In the genomic region with DNA sequence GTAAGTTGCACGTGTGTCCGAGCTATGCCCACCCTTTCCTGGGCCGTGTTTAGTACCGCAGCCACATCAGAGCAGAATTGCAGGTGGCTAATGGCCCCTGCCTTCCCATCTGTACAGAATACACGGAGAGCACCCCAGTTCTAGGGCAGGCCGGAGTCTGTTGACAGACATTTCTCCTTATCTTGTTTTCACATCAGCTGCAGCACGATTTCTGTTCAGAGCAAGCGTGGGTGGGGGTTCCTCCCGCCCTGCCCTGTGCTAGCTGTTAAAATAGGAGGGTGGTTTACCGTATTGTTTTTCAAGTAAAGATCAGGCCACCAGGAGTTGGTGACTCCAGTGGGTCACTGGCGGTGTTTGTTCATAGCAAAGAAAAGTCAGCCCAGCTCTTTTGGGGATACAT, we compare ENCODE assay signal across 10 cellular contexts. TPM values are rescaled to one million over a fixed set of nuclear protein-coding genes. Genes with fewer than 3 reads are reported as not detected.
DNase-seq lines count a peak whose midpoint lies in the region; ATAC-seq, FAIRE-seq and TF ChIP-seq lines count a peak whose summit lies in the region.
"Had no signal": no experiment of that assay in that cellular context is flagged by ENCODE, and none has a peak within 500 bp of the region (broad histone marks: within the 10 kb centered on the region; RNA-seq: fewer than 3 reads in every experiment).

No MANE protein-coding gene starts in this region.

- ATAC-seq in HG03469 (IDR thresholded peaks at IDR 0.05; ENCODE audit: unreplicated experiment) = peak; percentile 35
- no peak for ATAC-seq in sciatic nerve

- H3K4me3 ChIP-seq in small intestine (ENCODE audit: low read depth in 1 of 2, low read length in 2 of 2) = no peak overlapping the region
- no peak overlapping the region for H3K4me3 ChIP-seq in testis

- intact Hi-C loops in head of caudate nucleus (cut with DNase I) = no loop called here
- intact Hi-C loops in sciatic nerve (cut with DNase I) = no loop called here
- intact Hi-C loops in testis (cut with DNase I; ENCODE audit: low total_unique reads) = no loop called here

- peak; percentile 76 for DNase-seq in GM10266 (ENCODE audit: extremely low spot score)
- peak; percentile 30 to 55 for DNase-seq in activated CD8-positive, alpha-beta memory T cell treated with anti-CD3 and anti-CD28 coated beads for 4 hours (ENCODE audit: low read depth in 2 of 2)
- DNase-seq in small intestine = peak; percentile 34
- no peak for DNase-seq in head of caudate nucleus
- DNase-seq in sciatic nerve (ENCODE audit: low spot score) = no peak
- DNase-seq in testis = no peak
- no peak for DNase-seq in NCI-H774 (lab: John Stamatoyannopoulos, UW)

- 45 to 58% (median 56%) methylated on average over 11 of the region's 11 CpGs for WGBS in small intestine, 3 donors
- 79 to 87% methylated on average over 11 of the region's 11 CpGs for WGBS in testis, 2 donors

- H3K4me1 ChIP-seq in small intestine (ENCODE audit: control insufficient read depth in 2 of 2, insufficient read depth in 1 of 2, low read depth in 1 of 2, low read length in 1 of 2) = no peaks in the 10 kb centered on the region
- H3K4me1 ChIP-seq in testis = no peaks in the 10 kb centered on the region

- peak overlapping the region in 1 of 2 donors; percentile 84 for H3K27ac ChIP-seq in small intestine (ENCODE audit: low read depth in 1 of 2, low read length in 1 of 2)
- no peak overlapping the region for H3K27ac ChIP-seq in testis

- FAIRE-seq in small intestine (lab: Jason Lieb, UNC) = no peak
- FAIRE-seq: G401.6, islet of Langerhans had no signal

- TF ChIP-seq CTCF in GM10266 (IDR thresholded peaks at IDR 0.05; ENCODE audit: control insufficient read depth, insufficient read depth, low read depth, missing control alignments) (no peak), testis (IDR thresholded peaks at IDR 0.05) (no peak)

- no peaks in the 10 kb centered on the region for H3K36me3 ChIP-seq in small intestine (ENCODE audit: control insufficient read depth in 2 of 2, insufficient read depth in 2 of 2, low read length in 2 of 2)
- no peaks in the 10 kb centered on the region for H3K36me3 ChIP-seq in testis (ENCODE audit: low read depth, missing control alignments)

- TF ChIP-seq POLR2A in testis (IDR thresholded peaks at IDR 0.05) = no peak

- no peaks in the 10 kb centered on the region for H3K9me3 ChIP-seq in small intestine (ENCODE audit: control insufficient read depth, low read depth)
- no peaks in the 10 kb centered on the region for H3K9me3 ChIP-seq in testis

- no peaks in the 10 kb centered on the region for H3K27me3 ChIP-seq in small intestine (ENCODE audit: control insufficient read depth in 2 of 2, insufficient read depth in 2 of 2, low read length in 2 of 2)
- H3K27me3 ChIP-seq in testis = no peaks in the 10 kb centered on the region

RNA-seq across cellular contexts. Expression of a gene that starts 41.1 kb away (rescaled TPM):
- polyA plus RNA-seq in small intestine = 1 to 10 TPM in 1 of 3 donors, under 1 TPM in 2; 0.89 to 1.1 (median 0.95) TPM
- 9.2 TPM for total RNA-seq in sciatic nerve
- total RNA-seq in testis = 10 to 100 TPM; 14.6 to 20.4 TPM
- 3.9 TPM for polyA plus RNA-seq in testis (ENCODE audit: insufficient read depth, low read depth, low replicate concordance)

Comparison
In these comparisons a context has a peak if more than half of its experiments do, and no peak if none do; other contexts are left out.
1. DNase-seq: peak in GM10266 (single experiment), activated CD8-positive, alpha-beta memory T cell treated with anti-CD3 and anti-CD28 coated beads for 4 hours (2 of 2) and small intestine (single experiment); none in head of caudate nucleus (0 of 42), sciatic nerve (single experiment), testis (single experiment) and NCI-H774 (single experiment).